ENCODE assay signal across 12 cellular contexts in the genomic region with DNA sequence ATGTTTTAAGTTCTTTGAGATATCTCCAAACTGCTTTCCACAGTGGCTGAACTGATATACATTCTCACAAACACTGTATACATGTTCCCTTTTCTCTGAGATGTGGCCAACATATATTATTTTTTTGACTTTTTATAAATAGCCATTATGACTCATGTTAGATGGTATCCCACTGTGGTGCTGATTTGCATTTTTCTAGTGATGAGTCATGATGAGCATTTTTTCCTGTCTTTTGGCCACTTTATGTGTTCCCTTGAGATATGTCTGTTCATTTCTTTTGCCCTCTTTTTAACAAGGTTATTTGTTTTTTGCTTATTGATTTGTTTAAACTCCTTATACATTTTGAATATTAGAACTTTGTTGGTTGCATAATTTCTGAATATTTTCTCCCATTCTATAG.
DNase-seq lines count a peak whose midpoint lies in the region; ATAC-seq, FAIRE-seq and TF ChIP-seq lines count a peak whose summit lies in the region.
"Had no signal": no experiment of that assay in that cellular context is flagged by ENCODE, and none has a peak within 500 bp of the region (broad histone marks: within the 10 kb centered on the region; RNA-seq: fewer than 3 reads in every experiment).

No MANE protein-coding gene starts in this region.

- H4K5ac ChIP-seq in IMR-90 (ENCODE audit: low read depth, low read length) (no peak overlapping the region), mesendoderm (ENCODE audit: low read length) (no peak overlapping the region)

- H2AK5ac ChIP-seq in IMR-90 (ENCODE audit: low read depth, low read length), result no peak overlapping the region
- H2AK5ac ChIP-seq in mesendoderm (ENCODE audit: low read length), result no peak overlapping the region

- FAIRE-seq in GM12878 (lab: Jason Lieb, UNC), result no peak
- FAIRE-seq: colon, G401.6, pancreas had no signal

- TF ChIP-seq POLR2A in IMR-90 (IDR thresholded peaks at IDR 0.05; ENCODE audit: low read depth, low read length) (no peak), GM12878 (IDR thresholded peaks at IDR 0.05; ENCODE audit: low read depth, low read length) (no peak)

- H3K4me3 ChIP-seq in IMR-90 (ENCODE audit: insufficient read depth, low read depth, low read length) (no peak overlapping the region), GM12878 (no peak overlapping the region), mesendoderm (ENCODE audit: low read length) (no peak overlapping the region)
- H3K4me3 ChIP-seq: pancreas had no signal

- peak; percentile 56 for ATAC-seq in GM18499 (IDR thresholded peaks at IDR 0.05; ENCODE audit: insufficient read depth, unreplicated experiment)
- ATAC-seq in IMR-90 (ENCODE audit: low read depth), result no peak
- peak; percentile 25 for ATAC-seq in GM12878
- ATAC-seq in HG02840 (IDR thresholded peaks at IDR 0.05; ENCODE audit: low FRiP score, unreplicated experiment), result no peak
- ATAC-seq: pancreas had no signal

- dilution Hi-C loops in IMR-90 (cut with HindIII; ENCODE audit: low sequenced_read_pairs, unreplicated experiment), result no loop called here

- H3K23ac ChIP-seq in IMR-90 (ENCODE audit: low read depth, low read length) (no peak overlapping the region), mesendoderm (ENCODE audit: low read length) (no peak overlapping the region)

- no peak overlapping the region for H4K8ac ChIP-seq in IMR-90 (ENCODE audit: low read depth in 2 of 2, low read length in 2 of 2)
- H4K8ac ChIP-seq in mesendoderm (ENCODE audit: low read depth, low read length), result no peak overlapping the region

- H3K79me2 ChIP-seq in GM12878 (ENCODE audit: control insufficient read depth, insufficient read depth, low read length) (no peaks in the 10 kb centered on the region), mesendoderm (ENCODE audit: control insufficient read depth, insufficient read depth, low read length) (no peaks in the 10 kb centered on the region)

- in situ Hi-C loops in IMR-90 (cut with MboI; ENCODE audit: low sequenced_read_pairs), result no loop called here
- in situ Hi-C loops in GM12878 (cut with MboI), result no loop called here

- H3K18ac ChIP-seq in IMR-90 (ENCODE audit: low read depth, low read length) (no peak overlapping the region), mesendoderm (ENCODE audit: low read length) (no peak overlapping the region)

- DNase-seq in IMR-90, result peak; percentile 19
- DNase-seq in GM12878 (ENCODE audit: low read depth, low spot score), result no peak
- DNase-seq in mesendoderm, result peak; percentile 27
- no peak for DNase-seq in NCI-H146 treated with DMSO at 0.1 percent for 48 hours (lab: John Stamatoyannopoulos, UW; ENCODE audit: unreplicated experiment)
- no peak for DNase-seq in activated effector memory CD4-positive, alpha-beta T cell treated with Interleukin-2 at 50 U/mL for 16 hours
- no peak for DNase-seq in activated naive CD4-positive, alpha-beta T cell treated with anti-CD3 and anti-CD28 coated beads, Interleukin-2, amount 50 U/mL, for 16 hours
- DNase-seq: pancreas, T-helper 1 cell had no signal

- H3K9me3 ChIP-seq in IMR-90 (ENCODE audit: control insufficient read depth, insufficient read depth, low read length) (peaks cover 5% of the 10 kb centered on the region), GM12878 (replicated peaks; ENCODE audit: control insufficient read depth, insufficient read depth, low read length) (no peaks in the 10 kb centered on the region)
- H3K9me3 ChIP-seq: pancreas had no signal

- no peak overlapping the region for H2BK15ac ChIP-seq in IMR-90 (ENCODE audit: low read depth, low read length)
- no peak overlapping the region for H2BK15ac ChIP-seq in mesendoderm (replicated peaks; ENCODE audit: low read depth)

- H3K4ac ChIP-seq in IMR-90 (ENCODE audit: low read depth, low read length) (no peak overlapping the region), mesendoderm (ENCODE audit: low read depth, low read length) (no peak overlapping the region)

- H2BK20ac ChIP-seq in IMR-90 (ENCODE audit: low read depth, low read length), result no peak overlapping the region

- H3K36me3 ChIP-seq in IMR-90 (ENCODE audit: control insufficient read depth, insufficient read depth, low read length) (no peaks in the 10 kb centered on the region), GM12878 (ENCODE audit: control insufficient read depth in 2 of 2, insufficient read depth in 2 of 2, low read length in 1 of 2) (no peaks in the 10 kb centered on the region), mesendoderm (ENCODE audit: control insufficient read depth, insufficient read depth, low read length) (no peaks in the 10 kb centered on the region)
- H3K36me3 ChIP-seq: pancreas had no signal

- H2BK120ac ChIP-seq in IMR-90 (ENCODE audit: low read depth, low read length) (no peak overlapping the region), mesendoderm (ENCODE audit: low read depth, low read length) (no peak overlapping the region)

- H3K4me1 ChIP-seq in IMR-90 (ENCODE audit: control insufficient read depth, insufficient read depth, low read length) (no peaks in the 10 kb centered on the region), GM12878 (ENCODE audit: control insufficient read depth, insufficient read depth, low read length) (no peaks in the 10 kb centered on the region), mesendoderm (ENCODE audit: control insufficient read depth, low read depth, low read length) (no peaks in the 10 kb centered on the region)
- H3K4me1 ChIP-seq: pancreas had no signal

- H3K27me3 ChIP-seq in IMR-90 (ENCODE audit: control insufficient read depth, insufficient read depth, low read length) (no peaks in the 10 kb centered on the region), GM12878 (replicated peaks in 1 of 2; ENCODE audit: control insufficient read depth in 2 of 2, insufficient read depth in 2 of 2, low read length in 1 of 2) (no peaks in the 10 kb centered on the region), mesendoderm (ENCODE audit: insufficient read depth, low read length, poor library complexity) (no peaks in the 10 kb centered on the region)
- H3K27me3 ChIP-seq: pancreas had no signal

- no peaks in the 10 kb centered on the region for H3K79me1 ChIP-seq in IMR-90 (ENCODE audit: low read depth in 1 of 2, low read length in 2 of 2)
- H3K79me1 ChIP-seq in mesendoderm (ENCODE audit: low read length), result no peaks in the 10 kb centered on the region

- intact Hi-C loops in IMR-90 (cut with micrococcal nuclease) (no loop called here), GM12878 (cut with micrococcal nuclease; ENCODE audit: unreplicated experiment) (no loop called here)

- no peak overlapping the region for H3K56ac ChIP-seq in IMR-90 (ENCODE audit: extremely low read depth, insufficient read depth, low read length)
- H3K56ac ChIP-seq in mesendoderm (ENCODE audit: low read length), result no peak overlapping the region

- TF ChIP-seq EP300 in GM12878 (IDR thresholded peaks at IDR 0.05; ENCODE audit: borderline replicate concordance in 1 of 2, control insufficient read depth in 1 of 2, low read depth in 2 of 2, low read length in 2 of 2), result no peak

- no peaks in the 10 kb centered on the region for H3K9me1 ChIP-seq in IMR-90 (ENCODE audit: insufficient read depth, low read length)

- H4K20me1 ChIP-seq in IMR-90 (ENCODE audit: insufficient read depth, low read length) (no peaks in the 10 kb centered on the region), GM12878 (ENCODE audit: control insufficient read depth, insufficient read depth) (no peaks in the 10 kb centered on the region)

- POLR2A ChIA-PET in IMR-90 (lab: Charles Lee; ENCODE audit: unreplicated experiment) (no interaction called here), GM12878 (lab: Charles Lee) (no interaction called here)

- no TSS peak for BruUV-seq in IMR-90 (replicated peaks; lab: Mats Ljungman, UMichigan)
- BruUV-seq in GM12878 (replicated peaks; lab: Mats Ljungman, UMichigan), result no TSS peak

- RAD21 ChIA-PET in GM12878 (lab: Charles Lee; ENCODE audit: unreplicated experiment), result no interaction called here

- TF ChIP-seq CTCF in IMR-90 (conservative IDR thresholded peaks at IDR 0.05; ENCODE audit: low read depth, low read length) (no peak), GM12878 (IDR thresholded peaks at IDR 0.05 in 2 of 3, conservative IDR thresholded peaks at IDR 0.05 in 1 of 3; ENCODE audit: control insufficient read depth in 2 of 3, extremely low read depth in 1 of 3, insufficient read depth in 1 of 3, low read depth in 3 of 3, low read length in 3 of 3) (no peak)

- SMC1A ChIA-PET in GM12878 (lab: Charles Lee; ENCODE audit: uncharacterized antibody, unreplicated experiment), result no interaction called here

- no peak overlapping the region for H3K14ac ChIP-seq in IMR-90 (replicated peaks; ENCODE audit: low read depth, low read length)

- H3K9ac ChIP-seq in IMR-90 (ENCODE audit: low read depth, low read length), result no peak overlapping the region
- no peak overlapping the region for H3K9ac ChIP-seq in GM12878 (ENCODE audit: control insufficient read depth, insufficient read depth, low read length)
- no peak overlapping the region for H3K9ac ChIP-seq in mesendoderm (ENCODE audit: low read length)

- H3K4me2 ChIP-seq in IMR-90 (ENCODE audit: low read depth, low read length) (no peak overlapping the region), GM12878 (ENCODE audit: control insufficient read depth, insufficient read depth) (no peak overlapping the region), mesendoderm (ENCODE audit: low read length) (no peak overlapping the region)

- H4K91ac ChIP-seq in IMR-90 (ENCODE audit: insufficient read depth, low read depth, low read length), result no peak overlapping the region

- H2AFZ ChIP-seq in IMR-90 (replicated peaks; ENCODE audit: low read length, poor library complexity) (no peak overlapping the region), GM12878 (ENCODE audit: control insufficient read depth, low read depth, low read length) (no peak overlapping the region)

- CTCF ChIA-PET in IMR-90 (lab: Yijun Ruan, JAX), result no interaction called here
- CTCF ChIA-PET in GM12878 (lab: Yijun Ruan, JAX), result no interaction called here

- H3K27ac ChIP-seq in IMR-90 (ENCODE audit: insufficient read depth, low read length) (no peak overlapping the region), GM12878 (ENCODE audit: control insufficient read depth, insufficient read depth) (no peak overlapping the region), mesendoderm (ENCODE audit: low read depth, low read length) (no peak overlapping the region)
- H3K27ac ChIP-seq: pancreas had no signal

- TF ChIP-seq RAD21 in IMR-90 (IDR thresholded peaks at IDR 0.05; ENCODE audit: low read length) (no peak), GM12878 (IDR thresholded peaks at IDR 0.05; ENCODE audit: insufficient read depth, low read depth, low read length) (no peak)

- H2AK9ac ChIP-seq in IMR-90 (replicated peaks; ENCODE audit: low read depth, low read length, poor library complexity), result no peak overlapping the region

- no peak overlapping the region for H2BK5ac ChIP-seq in IMR-90 (ENCODE audit: low read depth, low read length, poor library complexity, severe bottlenecking)
- H2BK5ac ChIP-seq in mesendoderm (ENCODE audit: low read length), result no peak overlapping the region

TF ChIP-seq in IMR-90, 13 proteins besides CTCF, POLR2A, EP300 and RAD21 (continues in another document):
- no peak for TF ChIP-seq NFE2L2 (IDR thresholded peaks at IDR 0.05; ENCODE audit: low read depth, low read length)
- no peak for TF ChIP-seq MAZ (IDR thresholded peaks at IDR 0.05; ENCODE audit: borderline replicate concordance, low read depth, low read length)

Comparison
In these comparisons a context has a peak if more than half of its experiments do, and no peak if none do; other contexts are left out.
1. ATAC-seq: peak in GM18499 (single experiment) and GM12878 (single experiment); none in IMR-90 (single experiment) and HG02840 (single experiment).
2. DNase-seq: peak in IMR-90 (single experiment) and mesendoderm (single experiment); none in GM12878 (single experiment), NCI-H146 treated with DMSO at 0.1 percent for 48 hours (single experiment), activated effector memory CD4-positive, alpha-beta T cell treated with Interleukin-2 at 50 U/mL for 16 hours (single experiment) and activated naive CD4-positive, alpha-beta T cell treated with anti-CD3 and anti-CD28 coated beads, Interleukin-2, amount 50 U/mL, for 16 hours (single experiment).